ENCODE assay signal across 8 cellular contexts in the genomic region with DNA sequence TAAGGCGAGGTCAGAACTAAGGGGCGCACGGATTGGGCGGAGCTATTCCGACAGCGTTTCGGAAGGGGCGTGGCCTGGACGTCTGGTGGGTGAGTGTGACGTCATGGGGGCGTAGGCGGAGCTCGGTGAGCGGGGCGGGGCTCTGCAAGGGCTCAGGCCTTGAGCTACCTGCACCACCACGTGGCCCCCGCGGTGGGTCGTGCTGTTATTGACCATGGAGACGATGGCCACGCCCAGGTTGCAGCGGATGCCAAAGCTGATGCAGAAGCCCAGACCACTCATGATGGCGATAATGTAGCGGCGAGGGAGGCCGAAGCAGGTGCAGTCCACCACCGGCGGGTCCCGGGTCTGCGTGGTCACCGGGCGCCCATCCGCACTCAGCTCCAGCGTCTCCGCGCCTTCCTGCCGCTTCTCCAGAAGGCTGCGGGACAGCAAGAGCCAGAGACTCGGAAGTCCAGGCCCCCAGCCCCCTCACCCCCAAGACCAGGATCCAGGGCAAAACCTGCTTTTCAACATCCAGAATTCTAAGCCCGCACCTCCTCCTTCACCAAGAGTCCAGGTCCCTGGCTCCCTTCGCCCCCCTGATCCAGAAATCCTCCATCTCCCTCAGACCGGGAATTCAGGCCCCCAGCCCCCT.
DNase-seq lines count a peak whose midpoint lies in the region; ATAC-seq lines count a peak whose summit lies in the region.

No MANE protein-coding gene starts in this region.

- peaks cover 100% of the 10 kb centered on the region for H3K27me3 Mint-ChIP-seq in stimulated activated naive CD8-positive, alpha-beta T cell treated with anti-CD3 and anti-CD28 coated beads, Interleukin-15, amount 100 ng/mL, for 72 hours

- ATAC-seq in activated CD4-positive, CD25-positive, alpha-beta regulatory T cell treated with anti-CD3 and anti-CD28 coated beads, Interleukin-2, amount 50 U/mL, for 24 hours: no peak
- peak; percentile 36 for ATAC-seq in stimulated activated naive CD8-positive, alpha-beta T cell treated with anti-CD3 and anti-CD28 coated beads, Interleukin-15, amount 100 ng/mL, for 72 hours
- ATAC-seq in HG03175 (IDR thresholded peaks at IDR 0.05; ENCODE audit: unreplicated experiment) (no peak), GM18861 (IDR thresholded peaks at IDR 0.05; ENCODE audit: unreplicated experiment) (no peak), HG03039 (IDR thresholded peaks at IDR 0.05; ENCODE audit: unreplicated experiment) (no peak)

- H3K4me3 ChIP-seq in iPS DF 6.9 (ENCODE audit: low read length): peak overlapping the region; percentile 5; the same call in 1 of the 2 replicates

- WGBS in iPS DF 6.9 (ENCODE audit: insufficient coverage, insufficient read length): no CpG with 5 or more reads among the region's 42 CpGs

- peak; percentile 64 for DNase-seq in activated CD4-positive, CD25-positive, alpha-beta regulatory T cell treated with anti-CD3 and anti-CD28 coated beads, Interleukin-2, amount 50 U/mL, for 72 hours
- DNase-seq in activated CD8-positive, alpha-beta memory T cell treated with anti-CD3 and anti-CD28 coated beads, Interleukin-2, amount 50 U/mL, for 4 hours: peak; percentile 60
- DNase-seq in iPS DF 6.9 (ENCODE audit: low read depth, low spot score): peak; percentile 76
- DNase-seq in stimulated activated naive CD8-positive, alpha-beta T cell treated with anti-CD3 and anti-CD28 coated beads, Interleukin-15, amount 100 ng/mL, for 72 hours: peak; percentile 68 to 75

- H3K4me1 ChIP-seq in iPS DF 6.9 (ENCODE audit: control insufficient read depth, insufficient read depth, low read length): peaks cover 10% of the 10 kb centered on the region; the same call in 1 of the 2 replicates

- H3K4me3 Mint-ChIP-seq in stimulated activated naive CD8-positive, alpha-beta T cell treated with anti-CD3 and anti-CD28 coated beads, Interleukin-15, amount 100 ng/mL, for 72 hours: peak overlapping the region in 1 of 2 donors; percentile 75

- peaks cover 25% of the 10 kb centered on the region; the same call in 1 of the 2 replicates for H3K27me3 ChIP-seq in iPS DF 6.9 (ENCODE audit: control insufficient read depth, insufficient read depth, low read length)

- H3K9me3 ChIP-seq in iPS DF 6.9 (ENCODE audit: control insufficient read depth, insufficient read depth, low read length): no peaks in the 10 kb centered on the region

- H3K36me3 ChIP-seq in iPS DF 6.9 (ENCODE audit: control insufficient read depth, insufficient read depth, low read length): no peaks in the 10 kb centered on the region

- no peaks in the 10 kb centered on the region for H3K9me3 Mint-ChIP-seq in stimulated activated naive CD8-positive, alpha-beta T cell treated with anti-CD3 and anti-CD28 coated beads, Interleukin-15, amount 100 ng/mL, for 72 hours

- peak overlapping the region in 1 of 2 donors; percentile 90 for H3K27ac Mint-ChIP-seq in stimulated activated naive CD8-positive, alpha-beta T cell treated with anti-CD3 and anti-CD28 coated beads, Interleukin-15, amount 100 ng/mL, for 72 hours

- H3K27ac ChIP-seq in iPS DF 6.9 (ENCODE audit: low read length): no peak overlapping the region

- H3K4me1 Mint-ChIP-seq in stimulated activated naive CD8-positive, alpha-beta T cell treated with anti-CD3 and anti-CD28 coated beads, Interleukin-15, amount 100 ng/mL, for 72 hours: peaks cover 48% of the 10 kb centered on the region
